Comparison of ENCODE assay signal across 8 cellular contexts in the genomic region with DNA sequence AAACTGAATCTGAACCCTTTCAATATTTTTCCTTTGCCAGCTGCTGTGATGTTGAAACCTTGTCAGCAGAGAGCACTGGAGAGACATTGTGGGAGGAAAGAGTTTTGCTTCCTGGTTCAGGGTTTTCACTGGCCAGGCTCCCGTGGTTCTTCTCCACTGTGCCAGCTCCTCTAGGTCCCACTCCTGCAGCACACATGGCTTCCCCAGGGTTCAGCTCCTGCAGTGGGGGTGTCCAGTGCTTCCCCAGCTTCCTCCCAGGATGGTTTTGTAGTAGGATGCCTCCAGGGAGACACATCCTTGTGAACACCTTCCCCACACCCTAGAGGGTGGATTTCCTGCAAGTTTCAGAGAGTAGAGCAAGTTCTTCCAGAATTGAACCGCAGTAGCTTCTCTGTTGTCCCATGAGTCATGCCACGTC. TPM values are rescaled to one million over a fixed set of nuclear protein-coding genes. Genes with fewer than 3 reads are reported as not detected.
A peak's percentile ranks its signal among the peaks of the same experiment; 100 is the strongest.
DNase-seq lines count a peak whose midpoint lies in the region; ATAC-seq and TF ChIP-seq lines count a peak whose summit lies in the region.

No MANE protein-coding gene starts in this region.

- TF ChIP-seq POLR2A in adrenal gland (IDR thresholded peaks at IDR 0.05), result no peak

- no peaks in the 10 kb centered on the region for H3K9me3 ChIP-seq in adrenal gland (replicated peaks in 1 of 3)

- H3K56ac ChIP-seq in mesendoderm (ENCODE audit: low read length), result no peak overlapping the region

- WGBS in mesendoderm (ENCODE audit: extremely low coverage, insufficient coverage, low lambda C conversion rate), result no CpG with 5 or more reads among the region's 3 CpGs
- 41 to 54% (median 43%) methylated on average over 3 of the region's 3 CpGs for WGBS in adrenal gland, 4 donors

- H2BK120ac ChIP-seq in mesendoderm (ENCODE audit: low read depth, low read length), result no peak overlapping the region

- H3K4me3 ChIP-seq in brain microvascular endothelial cell (ENCODE audit: low read depth, low read length) (no peak overlapping the region), mesendoderm (ENCODE audit: low read length) (no peak overlapping the region), adrenal gland (no peak overlapping the region)

- no peak overlapping the region for H3K9ac ChIP-seq in mesendoderm (ENCODE audit: low read length)

- H3K27me3 ChIP-seq in brain microvascular endothelial cell (replicated peaks) (no peaks in the 10 kb centered on the region), mesendoderm (ENCODE audit: insufficient read depth, low read length, poor library complexity) (no peaks in the 10 kb centered on the region), adrenal gland (no peaks in the 10 kb centered on the region)

- intact Hi-C loops in adrenal gland (cut with DNase I), result no loop called here

- DNase-seq in NCI-H1694 treated with DMSO at 0.1 percent for 48 hours (lab: John Stamatoyannopoulos, UW), result peak; percentile 9
- no peak for DNase-seq in NCI-H1694 (lab: John Stamatoyannopoulos, UW)
- DNase-seq in NCI-H2029 treated with DMSO at 0.1 percent for 48 hours (lab: John Stamatoyannopoulos, UW), result peak; percentile 15
- DNase-seq in brain microvascular endothelial cell, result peak; percentile 49
- DNase-seq in mesendoderm, result peak; percentile 43
- no peak for DNase-seq in adrenal gland
- no peak for DNase-seq in occipital lobe (lab: John Stamatoyannopoulos, UW)

- no peak overlapping the region for H3K18ac ChIP-seq in mesendoderm (ENCODE audit: low read length)

- no peak overlapping the region for H3K4me2 ChIP-seq in mesendoderm (ENCODE audit: low read length)

- H3K79me1 ChIP-seq in mesendoderm (ENCODE audit: low read length), result no peaks in the 10 kb centered on the region

- peak; percentile 71 for TF ChIP-seq CTCF in brain microvascular endothelial cell (IDR thresholded peaks at IDR 0.05; ENCODE audit: low read depth, low read length, missing control alignments)
- peak in 3 of 6 experiments; percentile 8 to 18 (median 15) for TF ChIP-seq CTCF in adrenal gland (IDR thresholded peaks at IDR 0.05)

- H2AK5ac ChIP-seq in mesendoderm (ENCODE audit: low read length), result no peak overlapping the region

- no peak overlapping the region for H3K4ac ChIP-seq in mesendoderm (ENCODE audit: low read depth, low read length)

- no peak overlapping the region for H2BK15ac ChIP-seq in mesendoderm (replicated peaks; ENCODE audit: low read depth)

- no peaks in the 10 kb centered on the region for H3K79me2 ChIP-seq in mesendoderm (ENCODE audit: control insufficient read depth, insufficient read depth, low read length)

- H2BK5ac ChIP-seq in mesendoderm (ENCODE audit: low read length), result no peak overlapping the region

- no peak overlapping the region for H4K5ac ChIP-seq in mesendoderm (ENCODE audit: low read length)

- no peak overlapping the region for H3K23ac ChIP-seq in mesendoderm (ENCODE audit: low read length)

- no peak overlapping the region for H4K8ac ChIP-seq in mesendoderm (ENCODE audit: low read depth, low read length)

- no peak overlapping the region for H3K27ac ChIP-seq in brain microvascular endothelial cell
- H3K27ac ChIP-seq in mesendoderm (ENCODE audit: low read depth, low read length), result no peak overlapping the region
- H3K27ac ChIP-seq in adrenal gland, result no peak overlapping the region

- ATAC-seq in HG03460 (IDR thresholded peaks at IDR 0.05; ENCODE audit: unreplicated experiment), result no peak

- H3K4me1 ChIP-seq in mesendoderm (ENCODE audit: control insufficient read depth, low read depth, low read length) (no peaks in the 10 kb centered on the region), adrenal gland (replicated peaks in 1 of 2) (no peaks in the 10 kb centered on the region)

- no peaks in the 10 kb centered on the region for H3K36me3 ChIP-seq in brain microvascular endothelial cell (replicated peaks)
- no peaks in the 10 kb centered on the region for H3K36me3 ChIP-seq in mesendoderm (ENCODE audit: control insufficient read depth, insufficient read depth, low read length)
- no peaks in the 10 kb centered on the region for H3K36me3 ChIP-seq in adrenal gland (replicated peaks in 1 of 2)

- in situ Hi-C loops in brain microvascular endothelial cell (cut with HindIII; ENCODE audit: low pct_ligation_motif_present, low sequenced_read_pairs), result no loop called here

RNA-seq across cellular contexts. Expression of gene SULT1C3, which starts 24.0 kb away (rescaled TPM):
- polyA plus RNA-seq in mesendoderm (2013, experiment 1 of 2), result not detected
- polyA plus RNA-seq in mesendoderm (2013, experiment 2 of 2), result not detected
- total RNA-seq in adrenal gland, result not detected
- not detected for polyA plus RNA-seq in adrenal gland
- total RNA-seq in occipital lobe, result not detected

Comparison
In these comparisons a context has a peak if more than half of its experiments do, and no peak if none do; other contexts are left out.
1. DNase-seq: peak in NCI-H1694 treated with DMSO at 0.1 percent for 48 hours (single experiment), NCI-H2029 treated with DMSO at 0.1 percent for 48 hours (single experiment), brain microvascular endothelial cell (single experiment) and mesendoderm (single experiment); none in NCI-H1694 (single experiment), adrenal gland (0 of 7) and occipital lobe (single experiment).